ENCODE assay signal across 28 cellular contexts in genomic region chr5:71573611-71574010, GRCh38. TPM values are rescaled to one million over a fixed set of nuclear protein-coding genes. Genes with fewer than 3 reads are reported as not detected.
DNase-seq lines count a peak whose midpoint lies in the region; ATAC-seq and TF ChIP-seq lines count a peak whose summit lies in the region.
"Had no signal": no experiment of that assay in that cellular context is flagged by ENCODE, and none has a peak within 500 bp of the region (broad histone marks: within the 10 kb centered on the region; RNA-seq: fewer than 3 reads in every experiment).

No MANE protein-coding gene starts in this region.

- H3K4me3 Mint-ChIP-seq in Caco-2 (ENCODE audit: unreplicated experiment) (no peak overlapping the region), CD14-positive monocyte (no peak overlapping the region), endodermal cell (no peak overlapping the region)
- H3K4me3 Mint-ChIP-seq: activated T-cell treated with anti-CD3 and anti-CD28 coated beads, Interleukin-2, amount 50 U/mL, for 72 hours; H9; immature natural killer cell; mesothelial cell of epicardium; naive B cell; type B pancreatic cell had no signal

- H3K27ac Mint-ChIP-seq in Caco-2 (ENCODE audit: unreplicated experiment) (peak overlapping the region; percentile 71), CD14-positive monocyte (no peak overlapping the region), endodermal cell (no peak overlapping the region)
- H3K27ac Mint-ChIP-seq: activated T-cell treated with anti-CD3 and anti-CD28 coated beads, Interleukin-2, amount 50 U/mL, for 72 hours; mesothelial cell of epicardium; type B pancreatic cell had no signal

- H3K4me1 Mint-ChIP-seq in Caco-2 (ENCODE audit: low read depth, unreplicated experiment) = peaks cover 20% of the 10 kb centered on the region
- H3K4me1 Mint-ChIP-seq in CD14-positive monocyte = no peaks in the 10 kb centered on the region
- H3K4me1 Mint-ChIP-seq in endodermal cell = no peaks in the 10 kb centered on the region
- H3K4me1 Mint-ChIP-seq: immature natural killer cell, mesothelial cell of epicardium, naive B cell had no signal

- BruUV-seq in Caco-2 (replicated peaks; lab: Mats Ljungman, UMichigan) (no TSS peak), Panc1 (replicated peaks; lab: Mats Ljungman, UMichigan) (no TSS peak)

- ATAC-seq in Panc1 = no peak
- peak; percentile 57 to 65 for ATAC-seq in lower lobe of right lung
- ATAC-seq: activated T-cell treated with anti-CD3 and anti-CD28 coated beads, Interleukin-2, amount 50 U/mL, for 72 hours had no signal

- H3K9me3 Mint-ChIP-seq in Caco-2 (ENCODE audit: unreplicated experiment) (peaks cover 14% of the 10 kb centered on the region), CD14-positive monocyte (peaks cover 0 to 7% (median 3%) of the 10 kb centered on the region in 7 donors), endodermal cell (peaks cover 28% of the 10 kb centered on the region)
- H3K9me3 Mint-ChIP-seq: immature natural killer cell had no signal

- H3K36me3 Mint-ChIP-seq in Caco-2 (ENCODE audit: insufficient read depth, unreplicated experiment) (peaks cover 26% of the 10 kb centered on the region), CD14-positive monocyte (peaks cover 6 to 7% of the 10 kb centered on the region in 2 donors), endodermal cell (ENCODE audit: low read depth) (peaks cover 25% of the 10 kb centered on the region)

- WGBS in endodermal cell (ENCODE audit: insufficient coverage in 1 of 2, insufficient read length in 1 of 2), 2 experiments = 81 to 87% methylated on average over 7 of the region's 7 CpGs

- CTCF ChIA-PET in Caco-2 (lab: Charles Lee) = interaction anchor here (0.7 kb wide), 2 partner anchors 14 to 27 kb away, joined by 3 read pairs; partner anchors contain the start of gene MCCC2
- CTCF ChIA-PET in Panc1 (lab: Charles Lee) = no interaction called here

- in situ Hi-C loops in Panc1 (cut with HindIII; ENCODE audit: low pct_unique_long_range_greater_than_20kb, low sequenced_read_pairs) = no loop called here

- H3K27me3 Mint-ChIP-seq in Caco-2 (ENCODE audit: insufficient read depth, unreplicated experiment) (no peaks in the 10 kb centered on the region), CD14-positive monocyte (ENCODE audit: low read depth in 3 of 3) (peaks cover 0 to 2% (median 1%) of the 10 kb centered on the region in 3 donors), endodermal cell (ENCODE audit: insufficient read depth) (no peaks in the 10 kb centered on the region)
- H3K27me3 Mint-ChIP-seq: naive B cell, progenitor cell of endocrine pancreas, type B pancreatic cell had no signal

- H3K27ac ChIP-seq in Panc1 (ENCODE audit: low read length) (no peak overlapping the region), lower lobe of right lung (no peak overlapping the region), endodermal cell (ENCODE audit: low read depth, low read length) (no peak overlapping the region)
- H3K27ac ChIP-seq: esophagus muscularis mucosa, SJSA1 had no signal

- H3K4me3 ChIP-seq in Caco-2 (ENCODE audit: low read depth, low read length) (no peak overlapping the region), Panc1 (ENCODE audit: low read depth in 2 of 2, low read length in 2 of 2) (no peak overlapping the region), lower lobe of right lung (no peak overlapping the region), endodermal cell (ENCODE audit: low read length) (no peak overlapping the region)
- H3K4me3 ChIP-seq: esophagus muscularis mucosa, SJSA1 had no signal

- POLR2A ChIA-PET in Caco-2 (lab: Charles Lee) (no interaction called here), Panc1 (lab: Charles Lee) (no interaction called here)

- H3K27me3 ChIP-seq in Caco-2 (replicated peaks; ENCODE audit: control insufficient read depth, insufficient read depth, low read length) (no peaks in the 10 kb centered on the region), Panc1 (ENCODE audit: control insufficient read depth, insufficient read depth, low read length) (no peaks in the 10 kb centered on the region), lower lobe of right lung (ENCODE audit: low read depth) (no peaks in the 10 kb centered on the region), endodermal cell (ENCODE audit: control insufficient read depth, insufficient read depth, low read length, poor library complexity, severe bottlenecking) (no peaks in the 10 kb centered on the region)
- H3K27me3 ChIP-seq: esophagus muscularis mucosa, SJSA1 had no signal

- intact Hi-C loops in Caco-2 (cut with micrococcal nuclease; ENCODE audit: unreplicated experiment) = loop anchor here (1.0 to 5.0 kb wide), 5 partner anchors 13 to 185 kb away; no protein-coding TSS in a partner anchor
- intact Hi-C loops in Panc1 (cut with micrococcal nuclease; ENCODE audit: unreplicated experiment) = no loop called here
- intact Hi-C loops in lower lobe of right lung (cut with DNase I) = no loop called here
- intact Hi-C loops in CD14-positive monocyte (cut with micrococcal nuclease) = no loop called here

- H3K4me1 ChIP-seq in Caco-2 (peaks cover 15% of the 10 kb centered on the region), Panc1 (ENCODE audit: control insufficient read depth, insufficient read depth, low read length) (no peaks in the 10 kb centered on the region), lower lobe of right lung (no peaks in the 10 kb centered on the region), endodermal cell (ENCODE audit: control insufficient read depth, insufficient read depth, low read length) (no peaks in the 10 kb centered on the region)
- H3K4me1 ChIP-seq: esophagus muscularis mucosa, SJSA1 had no signal

- TF ChIP-seq CTCF in Caco-2 (IDR thresholded peaks at IDR 0.05; ENCODE audit: insufficient read depth in 1 of 2, low read depth in 1 of 2, low read length in 1 of 2, severe bottlenecking in 1 of 2, unreplicated experiment in 1 of 2) (peak in 1 of 2 experiments; percentile 34), Panc1 (IDR thresholded peaks at IDR 0.05) (0 out of 2 replicates have a peak, but pooled peaks have one; percentile 5), lower lobe of right lung (IDR thresholded peaks at IDR 0.05) (no peak), CD14-positive monocyte (IDR thresholded peaks at IDR 0.05) (no peak), endodermal cell (conservative IDR thresholded peaks at IDR 0.05) (no peak)

- peak; percentile 52 for DNase-seq in Caco-2
- no peak for DNase-seq in Panc1 (ENCODE audit: low read depth, low spot score)
- peak; percentile 2 for DNase-seq in fibroblast of gingiva (ENCODE audit: low read depth)
- DNase-seq in lower lobe of right lung = no peak
- no peak for DNase-seq in CD14-positive monocyte (ENCODE audit: low spot score)
- no peak for DNase-seq in NCI-H524 (lab: John Stamatoyannopoulos, UW)
- DNase-seq in endodermal cell = no peak
- DNase-seq in NCI-H82 (lab: John Stamatoyannopoulos, UW) = no peak
- DNase-seq: activated CD4-positive, alpha-beta T cell treated with anti-CD3 and anti-CD28 coated beads, Interleukin-2, amount 50 U/mL, for 4 hours; activated CD4-positive, CD25-positive, alpha-beta regulatory T cell; activated T-cell treated with anti-CD3 and anti-CD28 coated beads, Interleukin-2, amount 50 U/mL, for 72 hours; caudate nucleus; DMS153; H9; hypothalamus; immature natural killer cell; IMR-90; naive B cell; NCI-H1436 treated with DMSO at 0.1 percent for 48 hours; NCI-H2081 treated with DMSO at 0.1 percent for 48 hours; NCI-H2227 treated with DMSO at 0.1 percent for 48 hours; NCI-H69; stimulated activated CD4-positive, alpha-beta T cell treated with anti-CD3 and anti-CD28 coated beads, Interleukin-4, amount 100 ng/mL, for 4 hours had no signal

- H3K36me3 ChIP-seq in Caco-2 (ENCODE audit: control insufficient read depth, insufficient read depth, low read length) = no peaks in the 10 kb centered on the region; the same call in 1 of the 2 replicates
- H3K36me3 ChIP-seq in Panc1 (ENCODE audit: control insufficient read depth, insufficient read depth, low read length) = no peaks in the 10 kb centered on the region
- no peaks in the 10 kb centered on the region for H3K36me3 ChIP-seq in lower lobe of right lung
- H3K36me3 ChIP-seq in endodermal cell (ENCODE audit: control insufficient read depth, insufficient read depth, low read length) = peaks cover 5% of the 10 kb centered on the region
- H3K36me3 ChIP-seq: SJSA1 had no signal

- H3K9ac ChIP-seq in endodermal cell (ENCODE audit: extremely low read depth, low read length, poor library complexity, severe bottlenecking) = no peak overlapping the region

- H3K9me3 ChIP-seq in Caco-2 (peaks cover 22% of the 10 kb centered on the region), Panc1 (ENCODE audit: control insufficient read depth, insufficient read depth, low read depth, low read length) (no peaks in the 10 kb centered on the region), lower lobe of right lung (no peaks in the 10 kb centered on the region), endodermal cell (ENCODE audit: control insufficient read depth, low read length) (peaks cover 16% of the 10 kb centered on the region)
- H3K9me3 ChIP-seq: esophagus muscularis mucosa, SJSA1 had no signal

RNA-seq across cellular contexts. Expression of gene MCCC2, which starts 13.5 kb away (rescaled TPM):
- 113 and 124 TPM in 2 replicates for total RNA-seq in Caco-2 (2022)
- 74.1 TPM for total RNA-seq in Panc1 (2021; ENCODE audit: unreplicated experiment)
- polyA plus RNA-seq in Panc1 (2012; ENCODE audit: insufficient read length) = 35.9 TPM
- total RNA-seq in lower lobe of right lung = 31.4 TPM
- 10 to 100 TPM; 16.5 to 21.9 TPM for polyA plus RNA-seq in CD14-positive monocyte
- 10 to 100 TPM; 42.4 to 48.4 TPM for total RNA-seq in endodermal cell
- 30.6 TPM for polyA plus RNA-seq in endodermal cell (2013, experiment 1 of 2)
- 29.2 TPM for polyA plus RNA-seq in endodermal cell (2013, experiment 2 of 2)

Comparison
In these comparisons a context has a peak if more than half of its experiments do, and no peak if none do; other contexts are left out.
1. DNase-seq: peak in Caco-2 (2 of 2) and fibroblast of gingiva (single experiment); none in Panc1 (single experiment), lower lobe of right lung (single experiment), CD14-positive monocyte (single experiment), NCI-H524 (0 of 2), endodermal cell (single experiment) and NCI-H82 (single experiment).